Comparison of ENCODE assay signal across 21 cellular contexts in genomic region chr1:33893147-33893830, GRCh38. TPM values are rescaled to one million over a fixed set of nuclear protein-coding genes. Genes with fewer than 3 reads are reported as not detected.
A peak's percentile ranks its signal among the peaks of the same experiment; 100 is the strongest.
DNase-seq lines count a peak whose midpoint lies in the region; ATAC-seq and TF ChIP-seq lines count a peak whose summit lies in the region.
"Had no signal": no experiment of that assay in that cellular context is flagged by ENCODE, and none has a peak within 500 bp of the region (broad histone marks: within the 10 kb centered on the region; RNA-seq: fewer than 3 reads in every experiment).

No MANE protein-coding gene starts in this region.

- H3K9me3 Mint-ChIP-seq in activated T-helper 2 cell treated with anti-CD3 and anti-CD28 coated beads, Interferon-gamma antibody, Interleukin-2, Interleukin-4, amounts not matched to agents 10 μg/mL and 5 μg/mL and 100 μg/mL, durations not matched to agents 14 hours and 24 hours and 36 hours = no peaks in the 10 kb centered on the region
- H3K9me3 Mint-ChIP-seq: activated CD8-positive, alpha-beta T cell treated with anti-CD3 and anti-CD28 coated beads for 36 hours had no signal

- H3K27ac Mint-ChIP-seq in activated T-helper 2 cell treated with anti-CD3 and anti-CD28 coated beads, Interferon-gamma antibody, Interleukin-2, Interleukin-4, amounts not matched to agents 10 μg/mL and 5 μg/mL and 100 μg/mL, durations not matched to agents 14 hours and 24 hours and 36 hours = no peak overlapping the region
- H3K27ac Mint-ChIP-seq: activated CD8-positive, alpha-beta T cell treated with anti-CD3 and anti-CD28 coated beads for 36 hours had no signal

- H3K27me3 ChIP-seq in right cardiac atrium (ENCODE audit: control insufficient read depth, insufficient read depth) (no peaks in the 10 kb centered on the region), sigmoid colon (no peaks in the 10 kb centered on the region)

- H3K4me3 Mint-ChIP-seq in activated T-helper 2 cell treated with anti-CD3 and anti-CD28 coated beads, Interferon-gamma antibody, Interleukin-2, Interleukin-4, amounts not matched to agents 10 μg/mL and 5 μg/mL and 100 μg/mL, durations not matched to agents 14 hours and 24 hours and 36 hours (ENCODE audit: low read depth) = no peak overlapping the region
- H3K4me3 Mint-ChIP-seq: activated CD8-positive, alpha-beta T cell treated with anti-CD3 and anti-CD28 coated beads for 36 hours had no signal

- TF ChIP-seq POLR2A in sigmoid colon (IDR thresholded peaks at IDR 0.05) = no peak

- H3K27me3 Mint-ChIP-seq in activated T-helper 2 cell treated with anti-CD3 and anti-CD28 coated beads, Interferon-gamma antibody, Interleukin-2, Interleukin-4, amounts not matched to agents 10 μg/mL and 5 μg/mL and 100 μg/mL, durations not matched to agents 14 hours and 24 hours and 36 hours (ENCODE audit: low read depth) = peaks cover 2% of the 10 kb centered on the region

- H3K27ac ChIP-seq in right cardiac atrium (ENCODE audit: low read length) = peak overlapping the region; percentile 20
- peak overlapping the region; percentile 38 to 56 (median 52) for H3K27ac ChIP-seq in sigmoid colon
- H3K27ac ChIP-seq: RWPE1 had no signal

- intact Hi-C loops in right cardiac atrium (cut with DNase I) (no loop called here), sigmoid colon (cut with DNase I) (no loop called here)
- intact Hi-C loops in activated T-helper 2 cell treated with anti-CD3 and anti-CD28 coated beads, Interferon-gamma antibody, Interleukin-2, Interleukin-4, amounts not matched to agents 10 μg/mL and 5 μg/mL and 100 μg/mL, durations not matched to agents 14 hours and 24 hours and 36 hours (cut with micrococcal nuclease) = no loop called here

- DNase-seq in EH (ENCODE audit: low read depth) = peak; percentile 92
- peak; percentile 74 for DNase-seq in dedifferentiated amniotic fluid mesenchymal stem cell (ENCODE audit: extremely low spot score)
- no peak for DNase-seq in right cardiac atrium
- DNase-seq in sigmoid colon = no peak
- DNase-seq in mesenteric fat pad (ENCODE audit: low spot score) = no peak
- no peak for DNase-seq in amniotic stem cell (lab: John Stamatoyannopoulos, UW)
- DNase-seq in activated T-helper 2 cell treated with anti-CD3 and anti-CD28 coated beads, Interferon-gamma antibody, Interleukin-2, Interleukin-4, amounts not matched to agents 10 μg/mL and 5 μg/mL and 100 μg/mL, durations not matched to agents 14 hours and 24 hours and 36 hours (ENCODE audit: low spot score) = no peak
- DNase-seq: activated CD8-positive, alpha-beta T cell treated with anti-CD3 and anti-CD28 coated beads for 36 hours; activated naive CD4-positive, alpha-beta T cell treated with Interleukin-2 at 50 U/mL for 16 hours; C1 segment of cervical spinal cord; cortex of kidney; H7; left colon; NCI-H1092; stimulated activated CD4-positive, alpha-beta T cell treated with anti-CD3 and anti-CD28 coated beads, Interleukin-1b, Interleukin-23, amount 100 ng/mL, for 48 hours; T-helper 9 cell had no signal

- peak; percentile 92 to 94 for ATAC-seq in right cardiac atrium
- ATAC-seq in HG02610 (IDR thresholded peaks at IDR 0.05; ENCODE audit: unreplicated experiment) = no peak
- ATAC-seq: activated CD8-positive, alpha-beta T cell treated with anti-CD3 and anti-CD28 coated beads for 36 hours; left colon had no signal

- TF ChIP-seq EP300 in sigmoid colon (IDR thresholded peaks at IDR 0.05) = no peak

- WGBS in right cardiac atrium = 27% methylated on average over 3 of the region's 3 CpGs
- WGBS in sigmoid colon, 2 donors = 58 to 59% methylated on average over 3 of the region's 3 CpGs

- H3K4me1 Mint-ChIP-seq in activated T-helper 2 cell treated with anti-CD3 and anti-CD28 coated beads, Interferon-gamma antibody, Interleukin-2, Interleukin-4, amounts not matched to agents 10 μg/mL and 5 μg/mL and 100 μg/mL, durations not matched to agents 14 hours and 24 hours and 36 hours (ENCODE audit: low read depth) = no peaks in the 10 kb centered on the region

- H3K9me3 ChIP-seq in right cardiac atrium (ENCODE audit: control insufficient read depth, low read length) (no peaks in the 10 kb centered on the region), sigmoid colon (no peaks in the 10 kb centered on the region)

- H3K4me1 ChIP-seq in right cardiac atrium (ENCODE audit: control insufficient read depth, insufficient read depth, low read length) (peaks cover 9% of the 10 kb centered on the region), sigmoid colon (no peaks in the 10 kb centered on the region)

- no peak overlapping the region for H3K4me3 ChIP-seq in right cardiac atrium (ENCODE audit: low read length)
- H3K4me3 ChIP-seq in sigmoid colon = no peak overlapping the region

- H3K36me3 ChIP-seq in sigmoid colon = no peaks in the 10 kb centered on the region

- TF ChIP-seq CTCF in sigmoid colon (IDR thresholded peaks at IDR 0.05) = no peak

- no peaks in the 10 kb centered on the region for H3K36me3 Mint-ChIP-seq in activated T-helper 2 cell treated with anti-CD3 and anti-CD28 coated beads, Interferon-gamma antibody, Interleukin-2, Interleukin-4, amounts not matched to agents 10 μg/mL and 5 μg/mL and 100 μg/mL, durations not matched to agents 14 hours and 24 hours and 36 hours (ENCODE audit: low read depth)

RNA-seq across cellular contexts. Expression of gene HMGB4, which starts 29.4 kb away (rescaled TPM):
- total RNA-seq in right cardiac atrium = not detected
- polyA plus RNA-seq in right cardiac atrium = not detected
- total RNA-seq in sigmoid colon = not detected
- polyA plus RNA-seq in sigmoid colon = not detected
- total RNA-seq in mesenteric fat pad = not detected
- not detected in 2 replicates for total RNA-seq in activated T-helper 2 cell treated with anti-CD3 and anti-CD28 coated beads, Interferon-gamma antibody, Interleukin-2, Interleukin-4, amounts not matched to agents 10 μg/mL and 5 μg/mL and 100 μg/mL, durations not matched to agents 14 hours and 24 hours and 36 hours
- total RNA-seq: activated CD8-positive, alpha-beta T cell treated with anti-CD3 and anti-CD28 coated beads for 36 hours; glomerular endothelial cell; H7; left colon; NCI-H460; osteoblast had no signal

Comparison
In these comparisons a context has a peak if more than half of its experiments do, and no peak if none do; other contexts are left out.
1. DNase-seq: peak in EH (single experiment) and dedifferentiated amniotic fluid mesenchymal stem cell (single experiment); none in right cardiac atrium (0 of 3), sigmoid colon (single experiment), mesenteric fat pad (single experiment), amniotic stem cell (single experiment) and activated T-helper 2 cell treated with anti-CD3 and anti-CD28 coated beads, Interferon-gamma antibody, Interleukin-2, Interleukin-4, amounts not matched to agents 10 μg/mL and 5 μg/mL and 100 μg/mL, durations not matched to agents 14 hours and 24 hours and 36 hours (single experiment).